ENCODE assay signal across 1 cellular context in the genomic region with DNA sequence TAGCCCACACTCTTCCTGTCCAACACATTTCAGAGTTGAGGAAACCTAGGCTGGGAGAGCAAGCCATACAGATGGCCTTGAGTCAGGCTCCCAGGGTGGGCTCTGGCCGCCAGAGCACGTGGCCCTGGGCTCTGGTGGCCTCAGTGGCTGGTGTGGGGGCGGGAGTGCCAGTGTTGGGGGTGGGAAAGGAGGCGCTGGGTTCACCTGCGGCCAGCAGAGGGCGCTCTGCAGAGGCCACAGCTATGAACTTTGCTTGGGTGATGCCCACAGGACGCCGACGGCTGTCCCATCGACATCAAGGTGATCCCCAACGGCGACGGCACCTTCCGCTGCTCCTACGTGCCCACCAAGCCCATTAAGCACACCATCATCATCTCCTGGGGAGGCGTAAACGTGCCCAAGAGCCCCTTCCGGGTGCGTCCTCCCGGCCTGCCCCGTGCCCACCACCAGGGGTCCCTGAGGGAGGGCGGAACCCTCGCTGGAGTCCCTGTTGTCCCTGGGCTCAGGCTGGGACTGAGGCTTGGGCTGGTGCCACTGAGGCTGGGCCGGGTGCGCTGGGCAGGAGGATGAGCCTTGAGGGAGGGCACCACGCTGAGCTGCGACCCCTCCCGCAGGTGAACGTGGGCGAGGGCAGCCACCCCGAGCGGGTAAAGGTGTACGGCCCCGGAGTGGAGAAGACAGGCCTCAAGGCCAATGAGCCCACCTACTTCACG.
TF ChIP-seq lines count a peak whose summit lies in the region.

No MANE protein-coding gene starts in this region.

TF ChIP-seq in K562, 482 proteins besides CTCF, POLR2A, EP300 and RAD21 (continues in another document):
- TF ChIP-seq MCM2 (IDR thresholded peaks at IDR 0.05; ENCODE audit: low read depth), result no peak
- TF ChIP-seq ZNF699 (CRISPR knock-in tag; IDR thresholded peaks at IDR 0.05; ENCODE audit: insufficient replicate concordance), result no peak
- TF ChIP-seq, protein P1, sequence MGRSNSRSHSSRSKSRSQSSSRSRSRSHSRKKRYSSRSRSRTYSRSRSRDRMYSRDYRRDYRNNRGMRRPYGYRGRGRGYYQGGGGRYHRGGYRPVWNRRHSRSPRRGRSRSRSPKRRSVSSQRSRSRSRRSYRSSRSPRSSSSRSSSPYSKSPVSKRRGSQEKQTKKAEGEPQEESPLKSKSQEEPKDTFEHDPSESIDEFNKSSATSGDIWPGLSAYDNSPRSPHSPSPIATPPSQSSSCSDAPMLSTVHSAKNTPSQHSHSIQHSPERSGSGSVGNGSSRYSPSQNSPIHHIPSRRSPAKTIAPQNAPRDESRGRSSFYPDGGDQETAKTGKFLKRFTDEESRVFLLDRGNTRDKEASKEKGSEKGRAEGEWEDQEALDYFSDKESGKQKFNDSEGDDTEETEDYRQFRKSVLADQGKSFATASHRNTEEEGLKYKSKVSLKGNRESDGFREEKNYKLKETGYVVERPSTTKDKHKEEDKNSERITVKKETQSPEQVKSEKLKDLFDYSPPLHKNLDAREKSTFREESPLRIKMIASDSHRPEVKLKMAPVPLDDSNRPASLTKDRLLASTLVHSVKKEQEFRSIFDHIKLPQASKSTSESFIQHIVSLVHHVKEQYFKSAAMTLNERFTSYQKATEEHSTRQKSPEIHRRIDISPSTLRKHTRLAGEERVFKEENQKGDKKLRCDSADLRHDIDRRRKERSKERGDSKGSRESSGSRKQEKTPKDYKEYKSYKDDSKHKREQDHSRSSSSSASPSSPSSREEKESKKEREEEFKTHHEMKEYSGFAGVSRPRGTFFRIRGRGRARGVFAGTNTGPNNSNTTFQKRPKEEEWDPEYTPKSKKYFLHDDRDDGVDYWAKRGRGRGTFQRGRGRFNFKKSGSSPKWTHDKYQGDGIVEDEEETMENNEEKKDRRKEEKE (IDR thresholded peaks at IDR 0.05; ENCODE audit: borderline replicate concordance in 1 of 2, control insufficient read depth in 1 of 2, low read depth in 2 of 2, low read length in 1 of 2), result no peak
- TF ChIP-seq XRCC3 (IDR thresholded peaks at IDR 0.05), result no peak
- TF ChIP-seq, protein P2, sequence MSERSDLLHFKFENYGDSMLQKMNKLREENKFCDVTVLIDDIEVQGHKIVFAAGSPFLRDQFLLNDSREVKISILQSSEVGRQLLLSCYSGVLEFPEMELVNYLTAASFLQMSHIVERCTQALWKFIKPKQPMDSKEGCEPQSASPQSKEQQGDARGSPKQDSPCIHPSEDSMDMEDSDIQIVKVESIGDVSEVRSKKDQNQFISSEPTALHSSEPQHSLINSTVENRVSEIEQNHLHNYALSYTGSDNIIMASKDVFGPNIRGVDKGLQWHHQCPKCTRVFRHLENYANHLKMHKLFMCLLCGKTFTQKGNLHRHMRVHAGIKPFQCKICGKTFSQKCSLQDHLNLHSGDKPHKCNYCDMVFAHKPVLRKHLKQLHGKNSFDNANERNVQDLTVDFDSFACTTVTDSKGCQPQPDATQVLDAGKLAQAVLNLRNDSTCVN (CRISPR knock-in tag; IDR thresholded peaks at IDR 0.05), result no peak
- peak; percentile 24; the same call in 1 of the 2 replicates for TF ChIP-seq BHLHE40 (IDR thresholded peaks at IDR 0.05; ENCODE audit: low read length)
- TF ChIP-seq, protein P3, sequence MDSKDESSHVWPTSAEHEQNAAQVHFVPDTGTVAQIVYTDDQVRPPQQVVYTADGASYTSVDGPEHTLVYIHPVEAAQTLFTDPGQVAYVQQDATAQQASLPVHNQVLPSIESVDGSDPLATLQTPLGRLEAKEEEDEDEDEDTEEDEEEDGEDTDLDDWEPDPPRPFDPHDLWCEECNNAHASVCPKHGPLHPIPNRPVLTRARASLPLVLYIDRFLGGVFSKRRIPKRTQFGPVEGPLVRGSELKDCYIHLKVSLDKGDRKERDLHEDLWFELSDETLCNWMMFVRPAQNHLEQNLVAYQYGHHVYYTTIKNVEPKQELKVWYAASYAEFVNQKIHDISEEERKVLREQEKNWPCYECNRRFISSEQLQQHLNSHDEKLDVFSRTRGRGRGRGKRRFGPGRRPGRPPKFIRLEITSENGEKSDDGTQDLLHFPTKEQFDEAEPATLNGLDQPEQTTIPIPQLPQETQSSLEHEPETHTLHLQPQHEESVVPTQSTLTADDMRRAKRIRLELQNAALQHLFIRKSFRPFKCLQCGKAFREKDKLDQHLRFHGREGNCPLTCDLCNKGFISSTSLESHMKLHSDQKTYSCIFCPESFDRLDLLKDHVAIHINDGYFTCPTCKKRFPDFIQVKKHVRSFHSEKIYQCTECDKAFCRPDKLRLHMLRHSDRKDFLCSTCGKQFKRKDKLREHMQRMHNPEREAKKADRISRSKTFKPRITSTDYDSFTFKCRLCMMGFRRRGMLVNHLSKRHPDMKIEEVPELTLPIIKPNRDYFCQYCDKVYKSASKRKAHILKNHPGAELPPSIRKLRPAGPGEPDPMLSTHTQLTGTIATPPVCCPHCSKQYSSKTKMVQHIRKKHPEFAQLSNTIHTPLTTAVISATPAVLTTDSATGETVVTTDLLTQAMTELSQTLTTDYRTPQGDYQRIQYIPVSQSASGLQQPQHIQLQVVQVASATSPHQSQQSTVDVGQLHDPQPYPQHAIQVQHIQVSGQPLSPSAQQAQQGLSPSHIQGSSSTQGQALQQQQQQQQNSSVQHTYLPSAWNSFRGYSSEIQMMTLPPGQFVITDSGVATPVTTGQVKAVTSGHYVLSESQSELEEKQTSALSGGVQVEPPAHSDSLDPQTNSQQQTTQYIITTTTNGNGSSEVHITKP (IDR thresholded peaks at IDR 0.05; ENCODE audit: partially characterized antibody), result no peak
- 0 out of 2 replicates have a peak, but pooled peaks have one; percentile 55 for TF ChIP-seq TCF7 (IDR thresholded peaks at IDR 0.05; ENCODE audit: borderline replicate concordance)
- TF ChIP-seq, protein P4, sequence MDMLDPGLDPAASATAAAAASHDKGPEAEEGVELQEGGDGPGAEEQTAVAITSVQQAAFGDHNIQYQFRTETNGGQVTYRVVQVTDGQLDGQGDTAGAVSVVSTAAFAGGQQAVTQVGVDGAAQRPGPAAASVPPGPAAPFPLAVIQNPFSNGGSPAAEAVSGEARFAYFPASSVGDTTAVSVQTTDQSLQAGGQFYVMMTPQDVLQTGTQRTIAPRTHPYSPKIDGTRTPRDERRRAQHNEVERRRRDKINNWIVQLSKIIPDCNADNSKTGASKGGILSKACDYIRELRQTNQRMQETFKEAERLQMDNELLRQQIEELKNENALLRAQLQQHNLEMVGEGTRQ (CRISPR knock-in tag; IDR thresholded peaks at IDR 0.05), result peak; percentile 44
- no peak for TF ChIP-seq ZNF589 (CRISPR knock-in tag; IDR thresholded peaks at IDR 0.05; ENCODE audit: low read depth)
- TF ChIP-seq, protein P5, sequence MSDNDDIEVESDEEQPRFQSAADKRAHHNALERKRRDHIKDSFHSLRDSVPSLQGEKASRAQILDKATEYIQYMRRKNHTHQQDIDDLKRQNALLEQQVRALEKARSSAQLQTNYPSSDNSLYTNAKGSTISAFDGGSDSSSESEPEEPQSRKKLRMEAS (CRISPR knock-in tag; IDR thresholded peaks at IDR 0.05), result no peak
- no peak for TF ChIP-seq TCFL5 (CRISPR knock-in tag; conservative IDR thresholded peaks at IDR 0.05)
- no peak for TF ChIP-seq PCBP1 (IDR thresholded peaks at IDR 0.05; ENCODE audit: low read depth, low read length, poor library complexity, severe bottlenecking)
- TF ChIP-seq HNRNPUL1 (IDR thresholded peaks at IDR 0.05; ENCODE audit: low read length), result no peak
- no peak for TF ChIP-seq DDX20 (tag; IDR thresholded peaks at IDR 0.05; ENCODE audit: low read depth)
- TF ChIP-seq SUPT5H (IDR thresholded peaks at IDR 0.05), result no peak
- TF ChIP-seq SMC3 (conservative IDR thresholded peaks at IDR 0.05; ENCODE audit: insufficient read depth, low read depth, low read length), result peak; percentile 43; the same call in 1 of the 2 replicates
- TF ChIP-seq NCOA2 (IDR thresholded peaks at IDR 0.05; ENCODE audit: partially characterized antibody in 2 of 2), result no peak
- no peak for TF ChIP-seq ZBTB8A (IDR thresholded peaks at IDR 0.05; ENCODE audit: partially characterized antibody)
- TF ChIP-seq ZNF12 (CRISPR knock-in tag; IDR thresholded peaks at IDR 0.05), result no peak
- peak; percentile 30 to 76; a peak in 2 of 4 replicates for TF ChIP-seq MAZ (CRISPR knock-in tag; conservative IDR thresholded peaks at IDR 0.05 in 1 of 2, IDR thresholded peaks at IDR 0.05 in 1 of 2)
- TF ChIP-seq HDAC2 (IDR thresholded peaks at IDR 0.05), result peak; percentile 18; the same call in 1 of the 2 replicates
- no peak for TF ChIP-seq ZNF507 (tag; conservative IDR thresholded peaks at IDR 0.05)
- peak; percentile 90; the same call in 1 of the 2 replicates for TF ChIP-seq RBM14 (IDR thresholded peaks at IDR 0.05; ENCODE audit: borderline replicate concordance, insufficient read depth, low read depth, low read length)
- no peak for TF ChIP-seq MAFF (IDR thresholded peaks at IDR 0.05; ENCODE audit: low read length)
- TF ChIP-seq, protein P6, sequence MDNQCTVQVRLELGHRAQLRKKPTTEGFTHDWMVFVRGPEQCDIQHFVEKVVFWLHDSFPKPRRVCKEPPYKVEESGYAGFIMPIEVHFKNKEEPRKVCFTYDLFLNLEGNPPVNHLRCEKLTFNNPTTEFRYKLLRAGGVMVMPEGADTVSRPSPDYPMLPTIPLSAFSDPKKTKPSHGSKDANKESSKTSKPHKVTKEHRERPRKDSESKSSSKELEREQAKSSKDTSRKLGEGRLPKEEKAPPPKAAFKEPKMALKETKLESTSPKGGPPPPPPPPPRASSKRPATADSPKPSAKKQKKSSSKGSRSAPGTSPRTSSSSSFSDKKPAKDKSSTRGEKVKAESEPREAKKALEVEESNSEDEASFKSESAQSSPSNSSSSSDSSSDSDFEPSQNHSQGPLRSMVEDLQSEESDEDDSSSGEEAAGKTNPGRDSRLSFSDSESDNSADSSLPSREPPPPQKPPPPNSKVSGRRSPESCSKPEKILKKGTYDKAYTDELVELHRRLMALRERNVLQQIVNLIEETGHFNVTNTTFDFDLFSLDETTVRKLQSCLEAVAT (IDR thresholded peaks at IDR 0.05), result 0 out of 4 replicates have a peak, but pooled peaks of 1 of the 2 experiments have one; percentile 23
- TF ChIP-seq, protein P7, sequence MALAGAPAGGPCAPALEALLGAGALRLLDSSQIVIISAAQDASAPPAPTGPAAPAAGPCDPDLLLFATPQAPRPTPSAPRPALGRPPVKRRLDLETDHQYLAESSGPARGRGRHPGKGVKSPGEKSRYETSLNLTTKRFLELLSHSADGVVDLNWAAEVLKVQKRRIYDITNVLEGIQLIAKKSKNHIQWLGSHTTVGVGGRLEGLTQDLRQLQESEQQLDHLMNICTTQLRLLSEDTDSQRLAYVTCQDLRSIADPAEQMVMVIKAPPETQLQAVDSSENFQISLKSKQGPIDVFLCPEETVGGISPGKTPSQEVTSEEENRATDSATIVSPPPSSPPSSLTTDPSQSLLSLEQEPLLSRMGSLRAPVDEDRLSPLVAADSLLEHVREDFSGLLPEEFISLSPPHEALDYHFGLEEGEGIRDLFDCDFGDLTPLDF (CRISPR knock-in tag; IDR thresholded peaks at IDR 0.05), result no peak
- TF ChIP-seq SIN3A (IDR thresholded peaks at IDR 0.05; ENCODE audit: borderline replicate concordance in 2 of 2, control insufficient read depth in 1 of 2, low read depth in 2 of 2, low read length in 2 of 2), result no peak; a peak in 1 of 4 replicates
- TF ChIP-seq KLF6 (CRISPR knock-in tag; IDR thresholded peaks at IDR 0.05; ENCODE audit: borderline replicate concordance), result no peak
- TF ChIP-seq POLR2B (IDR thresholded peaks at IDR 0.05; ENCODE audit: low read depth, partially characterized antibody), result no peak
- TF ChIP-seq, protein P8, sequence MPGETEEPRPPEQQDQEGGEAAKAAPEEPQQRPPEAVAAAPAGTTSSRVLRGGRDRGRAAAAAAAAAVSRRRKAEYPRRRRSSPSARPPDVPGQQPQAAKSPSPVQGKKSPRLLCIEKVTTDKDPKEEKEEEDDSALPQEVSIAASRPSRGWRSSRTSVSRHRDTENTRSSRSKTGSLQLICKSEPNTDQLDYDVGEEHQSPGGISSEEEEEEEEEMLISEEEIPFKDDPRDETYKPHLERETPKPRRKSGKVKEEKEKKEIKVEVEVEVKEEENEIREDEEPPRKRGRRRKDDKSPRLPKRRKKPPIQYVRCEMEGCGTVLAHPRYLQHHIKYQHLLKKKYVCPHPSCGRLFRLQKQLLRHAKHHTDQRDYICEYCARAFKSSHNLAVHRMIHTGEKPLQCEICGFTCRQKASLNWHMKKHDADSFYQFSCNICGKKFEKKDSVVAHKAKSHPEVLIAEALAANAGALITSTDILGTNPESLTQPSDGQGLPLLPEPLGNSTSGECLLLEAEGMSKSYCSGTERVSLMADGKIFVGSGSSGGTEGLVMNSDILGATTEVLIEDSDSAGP (CRISPR knock-in tag; IDR thresholded peaks at IDR 0.05), result no peak
- TF ChIP-seq MBD2 (IDR thresholded peaks at IDR 0.05; ENCODE audit: borderline replicate concordance, low read depth), result peak; percentile 13; the same call in 1 of the 2 replicates
- TF ChIP-seq CHD4 (IDR thresholded peaks at IDR 0.05; ENCODE audit: insufficient read depth, insufficient replicate concordance, low read depth, low read length, poor library complexity, severe bottlenecking), result no peak
- TF ChIP-seq POU5F1 (IDR thresholded peaks at IDR 0.05; ENCODE audit: borderline replicate concordance, low read depth, low read length, partially characterized antibody), result no peak
- no peak for TF ChIP-seq OTX1 (CRISPR knock-in tag; IDR thresholded peaks at IDR 0.05)
- no peak for TF ChIP-seq HDAC1 (IDR thresholded peaks at IDR 0.05)
- no peak for TF ChIP-seq GABPB2 (CRISPR knock-in tag; conservative IDR thresholded peaks at IDR 0.05)
- no peak for TF ChIP-seq TCF3 (CRISPR knock-in tag; IDR thresholded peaks at IDR 0.05)
- 0 out of 2 replicates have a peak, but pooled peaks have one; percentile 19 for TF ChIP-seq MTA3 (IDR thresholded peaks at IDR 0.05; ENCODE audit: borderline replicate concordance)
- no peak for TF ChIP-seq CREM (IDR thresholded peaks at IDR 0.05; ENCODE audit: low read depth)
- no peak for TF ChIP-seq MCM5 (IDR thresholded peaks at IDR 0.05; ENCODE audit: low read depth)
- no peak for TF ChIP-seq POLR2AphosphoS5 (IDR thresholded peaks at IDR 0.05; ENCODE audit: control insufficient read depth, insufficient read depth, low read depth, low read length)
- no peak for TF ChIP-seq PHF21A (IDR thresholded peaks at IDR 0.05; ENCODE audit: borderline replicate concordance, low read depth)
- no peak for TF ChIP-seq ZKSCAN8 (CRISPR knock-in tag; IDR thresholded peaks at IDR 0.05)
- no peak for TF ChIP-seq BCL6 (CRISPR knock-in tag; IDR thresholded peaks at IDR 0.05)
- no peak for TF ChIP-seq ZNF324 (CRISPR knock-in tag; IDR thresholded peaks at IDR 0.05)
- no peak for TF ChIP-seq DMBX1 (CRISPR knock-in tag; IDR thresholded peaks at IDR 0.05; ENCODE audit: borderline replicate concordance)
- TF ChIP-seq NR3C1 (CRISPR knock-in tag; IDR thresholded peaks at IDR 0.05), result 0 out of 2 replicates have a peak, but pooled peaks have one; percentile 15
- TF ChIP-seq PHF20 (IDR thresholded peaks at IDR 0.05; ENCODE audit: partially characterized antibody), result no peak
- TF ChIP-seq, protein P9, sequence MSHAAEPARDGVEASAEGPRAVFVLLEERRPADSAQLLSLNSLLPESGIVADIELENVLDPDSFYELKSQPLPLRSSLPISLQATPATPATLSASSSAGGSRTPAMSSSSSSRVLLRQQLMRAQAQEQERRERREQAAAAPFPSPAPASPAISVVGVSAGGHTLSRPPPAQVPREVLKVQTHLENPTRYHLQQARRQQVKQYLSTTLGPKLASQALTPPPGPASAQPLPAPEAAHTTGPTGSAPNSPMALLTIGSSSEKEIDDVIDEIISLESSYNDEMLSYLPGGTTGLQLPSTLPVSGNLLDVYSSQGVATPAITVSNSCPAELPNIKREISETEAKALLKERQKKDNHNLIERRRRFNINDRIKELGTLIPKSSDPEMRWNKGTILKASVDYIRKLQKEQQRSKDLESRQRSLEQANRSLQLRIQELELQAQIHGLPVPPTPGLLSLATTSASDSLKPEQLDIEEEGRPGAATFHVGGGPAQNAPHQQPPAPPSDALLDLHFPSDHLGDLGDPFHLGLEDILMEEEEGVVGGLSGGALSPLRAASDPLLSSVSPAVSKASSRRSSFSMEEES (CRISPR knock-in tag; IDR thresholded peaks at IDR 0.05), result no peak
- TF ChIP-seq ZBED1 (IDR thresholded peaks at IDR 0.05), result no peak
- TF ChIP-seq ZNF121 (CRISPR knock-in tag; conservative IDR thresholded peaks at IDR 0.05), result no peak
